ENCODE assay signal across 14 cellular contexts in the genomic region with DNA sequence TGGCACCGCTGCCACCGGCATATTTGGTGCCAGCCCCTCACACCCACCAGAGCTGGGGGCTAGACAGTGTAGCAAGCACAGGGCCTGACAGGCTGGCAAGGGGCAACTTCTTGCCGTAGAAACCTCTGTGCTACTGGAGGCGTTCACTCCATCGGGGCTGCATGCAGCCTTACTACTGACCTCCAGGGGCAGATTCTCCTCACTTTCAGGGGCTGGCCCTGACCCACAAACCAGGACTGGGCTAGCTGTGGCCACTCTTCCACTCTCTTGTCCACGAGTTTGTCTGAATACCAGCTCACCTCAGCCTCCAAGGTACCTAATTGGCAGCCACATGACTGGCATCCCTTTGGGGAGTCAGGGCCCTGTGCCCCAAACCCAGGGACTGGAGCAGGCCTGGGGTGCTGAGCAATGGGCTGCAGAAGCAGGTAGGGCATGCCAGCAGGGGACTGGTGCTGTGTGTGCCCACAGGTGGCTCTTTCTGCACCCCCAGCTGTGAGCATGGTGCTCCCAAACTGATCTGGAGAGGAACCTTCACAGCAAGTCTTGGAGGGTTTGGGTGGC. TPM values are rescaled to one million over a fixed set of nuclear protein-coding genes. Genes with fewer than 3 reads are reported as not detected.
DNase-seq lines count a peak whose midpoint lies in the region; ATAC-seq, FAIRE-seq and TF ChIP-seq lines count a peak whose summit lies in the region.
"Had no signal": no experiment of that assay in that cellular context is flagged by ENCODE, and none has a peak within 500 bp of the region (broad histone marks: within the 10 kb centered on the region; RNA-seq: fewer than 3 reads in every experiment).

No MANE protein-coding gene starts in this region.

- H3K9me3 ChIP-seq in AG04450 (ENCODE audit: control insufficient read depth, insufficient read depth, low read length) (no peaks in the 10 kb centered on the region; the same call in 1 of the 2 replicates), HepG2 (ENCODE audit: low read length) (no peaks in the 10 kb centered on the region)

- DNase-seq in AG04450 (ENCODE audit: low read depth, low spot score) (no peak), GM23338 (ENCODE audit: low spot score) (peak; percentile 67), astrocyte of the hippocampus (ENCODE audit: low read depth, low spot score) (peak; percentile 23), HepG2 (ENCODE audit: low spot score) (no peak), A172 (ENCODE audit: low spot score) (no peak), left lobe of liver (ENCODE audit: low spot score) (no peak)
- DNase-seq: activated CD4-positive, alpha-beta T cell treated with anti-CD3 and anti-CD28 coated beads, Interleukin-2, amount 10 ng/mL, durations not matched to agents 7 days and 5 days; CD8-positive, alpha-beta T cell; NCI-H1930; stimulated activated naive B cell treated with anti-CD40 and anti-IgM and Interleukin-4, amounts not matched to agents 10 μg/mL and 1 μg/mL and 100 μg/mL, for 72 hours had no signal

- peaks cover 90% of the 10 kb centered on the region for H3K27me3 Mint-ChIP-seq in GM23338 (ENCODE audit: insufficient read depth, low read depth, poor library complexity)

- CTCF ChIA-PET in AG04450 (lab: Charles Lee): interaction anchor here (1.2 to 3.4 kb wide), 3 partner anchors 8 to 18 kb away, joined by 3 to 28 read pairs (median 23); no protein-coding TSS in a partner anchor
- CTCF ChIA-PET in HepG2 (lab: Yijun Ruan, JAX; ENCODE audit: low intra/inter-chr PET ratio, low total read pairs): no interaction called here

- peaks cover 82% of the 10 kb centered on the region for H3K27me3 ChIP-seq in AG04450 (ENCODE audit: control insufficient read depth, insufficient read depth, low read length)
- H3K27me3 ChIP-seq in GM23338 (ENCODE audit: insufficient read depth): peaks cover 100% of the 10 kb centered on the region
- H3K27me3 ChIP-seq in HepG2 (ENCODE audit: control insufficient read depth in 1 of 2, insufficient read depth in 2 of 2, low read length in 2 of 2): peaks cover 14 to 83% of the 10 kb centered on the region in 2 experiments

- no peaks in the 10 kb centered on the region for H3K9me3 Mint-ChIP-seq in GM23338
- H3K9me3 Mint-ChIP-seq: activated CD4-positive, alpha-beta T cell treated with anti-CD3 and anti-CD28 coated beads, Interleukin-2, amount 10 ng/mL, durations not matched to agents 7 days and 5 days; activated naive CD4-positive, alpha-beta T cell treated with anti-CD3 and anti-CD28 coated beads, Interleukin-2, amount 50 U/mL, for 24 hours; CD8-positive, alpha-beta T cell; stimulated activated naive B cell treated with anti-CD40 and anti-IgM and Interleukin-4, amounts not matched to agents 10 μg/mL and 1 μg/mL and 100 μg/mL, for 72 hours had no signal

- TF ChIP-seq EP300 in HepG2 (IDR thresholded peaks at IDR 0.05; ENCODE audit: low read depth in 2 of 2, low read length in 2 of 2) (no peak), HepG2 (CRISPR knock-in tag; IDR thresholded peaks at IDR 0.05; ENCODE audit: borderline replicate concordance) (no peak)

- H3K4me1 ChIP-seq in GM23338 (ENCODE audit: insufficient read depth): peaks cover 10% of the 10 kb centered on the region; the same call in 1 of the 2 replicates
- H3K4me1 ChIP-seq in HepG2 (ENCODE audit: insufficient read depth, low read length): no peaks in the 10 kb centered on the region

- no peak overlapping the region for H3K9ac ChIP-seq in HepG2 (ENCODE audit: insufficient read depth, low read depth, low read length)

- H3K4me3 Mint-ChIP-seq in GM23338: no peak overlapping the region
- H3K4me3 Mint-ChIP-seq: activated CD4-positive, alpha-beta T cell treated with anti-CD3 and anti-CD28 coated beads, Interleukin-2, amount 10 ng/mL, durations not matched to agents 7 days and 5 days; activated naive CD4-positive, alpha-beta T cell treated with anti-CD3 and anti-CD28 coated beads, Interleukin-2, amount 50 U/mL, for 24 hours; CD8-positive, alpha-beta T cell; stimulated activated naive B cell treated with anti-CD40 and anti-IgM and Interleukin-4, amounts not matched to agents 10 μg/mL and 1 μg/mL and 100 μg/mL, for 72 hours had no signal

- no peak for TF ChIP-seq POLR2A in HepG2 (IDR thresholded peaks at IDR 0.05; ENCODE audit: insufficient read depth in 1 of 2, low read depth in 2 of 2, low read length in 2 of 2)

- H3K9me2 ChIP-seq in GM23338 (ENCODE audit: insufficient read depth): no peaks in the 10 kb centered on the region

- no peak for FAIRE-seq in HepG2 (lab: Jason Lieb, UNC)

- H2AFZ ChIP-seq in GM23338 (no peak overlapping the region), HepG2 (ENCODE audit: low read length) (no peak overlapping the region)

- in situ Hi-C loops in HepG2 (cut with HindIII; ENCODE audit: extremely low pct_ligation_motif_present, low pct_unique_long_range_greater_than_20kb): loop anchor here (10.0 kb wide), 1 partner anchor 261 kb away; no protein-coding TSS in a partner anchor

- intact Hi-C loops in HepG2 (cut with micrococcal nuclease; ENCODE audit: unreplicated experiment): no loop called here

- peaks cover 4% of the 10 kb centered on the region; the same call in 1 of the 2 replicates for H4K20me1 ChIP-seq in GM23338 (replicated peaks; ENCODE audit: insufficient read depth)
- H4K20me1 ChIP-seq in HepG2 (ENCODE audit: insufficient read depth, low read length): 0 out of 2 replicates have a peak, but pooled peaks cover 2% of the 10 kb centered on the region

- ATAC-seq in GM23338: peak; percentile 25
- ATAC-seq in HepG2: peak; percentile 71
- ATAC-seq in HG03460 (IDR thresholded peaks at IDR 0.05; ENCODE audit: unreplicated experiment): no peak
- ATAC-seq in HG03565 (IDR thresholded peaks at IDR 0.05; ENCODE audit: unreplicated experiment): no peak
- no peak for ATAC-seq in left lobe of liver
- ATAC-seq: CD8-positive, alpha-beta T cell; stimulated activated naive B cell treated with anti-CD40 and anti-IgM and Interleukin-4, amounts not matched to agents 10 μg/mL and 1 μg/mL and 100 μg/mL, for 72 hours had no signal

- no peak overlapping the region for H3K27ac Mint-ChIP-seq in GM23338
- H3K27ac Mint-ChIP-seq: activated CD4-positive, alpha-beta T cell treated with anti-CD3 and anti-CD28 coated beads, Interleukin-2, amount 10 ng/mL, durations not matched to agents 7 days and 5 days; activated naive CD4-positive, alpha-beta T cell treated with anti-CD3 and anti-CD28 coated beads, Interleukin-2, amount 50 U/mL, for 24 hours; CD8-positive, alpha-beta T cell; stimulated activated naive B cell treated with anti-CD40 and anti-IgM and Interleukin-4, amounts not matched to agents 10 μg/mL and 1 μg/mL and 100 μg/mL, for 72 hours had no signal

- peaks cover 12% of the 10 kb centered on the region; the same call in 2 of the 3 replicates for H3K4me1 Mint-ChIP-seq in GM23338

- POLR2A ChIA-PET in AG04450 (lab: Yijun Ruan, JAX) (no interaction called here), HepG2 (lab: Yijun Ruan, JAX) (no interaction called here)

- H3K79me2 ChIP-seq in GM23338 (replicated peaks; ENCODE audit: insufficient read depth): no peaks in the 10 kb centered on the region
- no peaks in the 10 kb centered on the region for H3K79me2 ChIP-seq in HepG2 (ENCODE audit: insufficient read depth, low read length)

- BruUV-seq in HepG2 (replicated peaks; lab: Mats Ljungman, UMichigan): no TSS peak

- H3K4me3 ChIP-seq in AG04450 (ENCODE audit: low read depth, low read length) (no peak overlapping the region), GM23338 (no peak overlapping the region), HepG2 (replicated peaks in 1 of 3; ENCODE audit: insufficient read depth in 1 of 3, low read depth in 2 of 3, low read length in 3 of 3) (no peak overlapping the region)

- 0 out of 2 replicates have a peak, but pooled peaks cover 3% of the 10 kb centered on the region for H3F3A ChIP-seq in GM23338 (replicated peaks; ENCODE audit: low read depth)

- H3K36me3 ChIP-seq in GM23338 (ENCODE audit: insufficient read depth): no peaks in the 10 kb centered on the region
- no peaks in the 10 kb centered on the region for H3K36me3 ChIP-seq in HepG2 (replicated peaks in 1 of 2; ENCODE audit: control insufficient read depth in 1 of 2, insufficient read depth in 2 of 2, low read length in 2 of 2)

- H3K4me2 ChIP-seq in GM23338 (no peak overlapping the region), HepG2 (ENCODE audit: low read depth, low read length) (no peak overlapping the region)

- 10% methylated on average over 2 of the region's 6 CpGs for WGBS in HepG2 (ENCODE audit: low lambda C conversion rate)

- TF ChIP-seq CTCF in AG04450 (IDR thresholded peaks at IDR 0.05; ENCODE audit: low read depth, low read length): peak; percentile 23
- peak; percentile 51 to 53 for TF ChIP-seq CTCF in GM23338 (conservative IDR thresholded peaks at IDR 0.05; ENCODE audit: low read depth in 2 of 2)
- no peak for TF ChIP-seq CTCF in HepG2 (CRISPR knock-in tag; IDR thresholded peaks at IDR 0.05)

- H3K27ac ChIP-seq in AG04450 (ENCODE audit: low read depth, low read length): no peak overlapping the region
- H3K27ac ChIP-seq in GM23338 (ENCODE audit: low read depth): no peak overlapping the region
- no peak overlapping the region for H3K27ac ChIP-seq in HepG2 (ENCODE audit: extremely low read length, insufficient read depth, low read length)

- no peak for TF ChIP-seq RAD21 in HepG2 (CRISPR knock-in tag; IDR thresholded peaks at IDR 0.05)

- H3K36me3 Mint-ChIP-seq in GM23338 (ENCODE audit: low read depth): no peaks in the 10 kb centered on the region
- H3K36me3 Mint-ChIP-seq: activated naive CD4-positive, alpha-beta T cell treated with anti-CD3 and anti-CD28 coated beads, Interleukin-2, amount 50 U/mL, for 24 hours; CD8-positive, alpha-beta T cell; stimulated activated naive B cell treated with anti-CD40 and anti-IgM and Interleukin-4, amounts not matched to agents 10 μg/mL and 1 μg/mL and 100 μg/mL, for 72 hours had no signal

RNA-seq across cellular contexts. Expression of a gene that starts 2.1 kb away (rescaled TPM):
- not detected in 2 replicates for polyA plus RNA-seq in AG04450 (2011; rRNA removed)
- polyA minus RNA-seq in AG04450 (2011; rRNA and poly(A)+ RNA removed): not detected in 2 replicates
- total RNA-seq in GM23338 (2014; rRNA removed; shearing (Covaris generic)): not detected in 2 replicates
- polyA plus RNA-seq in GM23338 (2016; fragmentation: Nextera tagmentation; extraction: Ambion mirVana): 0.19 and 0.40 TPM in 2 replicates
- total RNA-seq in HepG2 (2016; rRNA removed; fragmentation: Illumina TruSeq; extraction: Trizol): not detected in 2 replicates
- not detected in 2 replicates for total RNA-seq in HepG2 (2016; cell fraction: cytosol; rRNA removed; fragmentation: Illumina TruSeq; extraction: Trizol; ENCODE audit: low read depth)
- not detected in 2 replicates for total RNA-seq in HepG2 (2016; cell fraction: insoluble cytoplasmic fraction; rRNA removed; fragmentation: Illumina TruSeq; extraction: Trizol)
- not detected in 2 replicates for total RNA-seq in HepG2 (2016; cell fraction: membrane; rRNA removed; fragmentation: Illumina TruSeq; extraction: Trizol)
- total RNA-seq in HepG2 (2016; cell fraction: nucleus; rRNA removed; fragmentation: Illumina TruSeq; extraction: Trizol): not detected in 2 replicates
- not detected in 2 replicates for polyA plus RNA-seq in HepG2 (2011; rRNA removed)
- not detected in 2 replicates for polyA plus RNA-seq in HepG2 (2011; cell fraction: cytosol; rRNA removed)
- not detected in 2 replicates for polyA plus RNA-seq in HepG2 (2011; cell fraction: nucleus; rRNA removed)
- not detected in 2 replicates for polyA plus RNA-seq in HepG2 (2012)
- polyA plus RNA-seq in HepG2 (2016; cell fraction: cytosol; fragmentation: Illumina TruSeq; extraction: Trizol; ENCODE audit: low read depth): not detected in 2 replicates
- polyA plus RNA-seq in HepG2 (2016; cell fraction: insoluble cytoplasmic fraction; fragmentation: Illumina TruSeq; extraction: Trizol; ENCODE audit: low read depth): not detected in 2 replicates
- not detected in 2 replicates for polyA plus RNA-seq in HepG2 (2016; cell fraction: membrane; fragmentation: Illumina TruSeq; extraction: Trizol; ENCODE audit: low read depth)
- not detected in 2 replicates for polyA plus RNA-seq in HepG2 (2016; cell fraction: nucleus; fragmentation: Illumina TruSeq; extraction: Trizol; ENCODE audit: insufficient read depth, low read depth)
- polyA minus RNA-seq in HepG2 (2011; rRNA and poly(A)+ RNA removed; ENCODE audit: low replicate concordance): 1.9 TPM in 1 of 2 replicates, not detected in the other
- polyA minus RNA-seq in HepG2 (2011; cell fraction: cytosol; rRNA and poly(A)+ RNA removed): not detected in 2 replicates
- polyA minus RNA-seq in HepG2 (2011; cell fraction: nucleus; rRNA and poly(A)+ RNA removed): not detected in 2 replicates
- total RNA-seq in A172 (2014; rRNA removed; shearing (Covaris generic)): 0.22 and 1.7 TPM in 2 replicates
- not detected for total RNA-seq in left lobe of liver
- total RNA-seq: activated CD4-positive, alpha-beta T cell treated with anti-CD3 and anti-CD28 coated beads, Interleukin-2, amount 10 ng/mL, durations not matched to agents 7 days and 5 days; CD8-positive, alpha-beta T cell; myocyte had no signal

Comparison
In these comparisons a context has a peak if more than half of its experiments do, and no peak if none do; other contexts are left out.
1. DNase-seq: peak in GM23338 (single experiment) and astrocyte of the hippocampus (single experiment); none in AG04450 (single experiment), HepG2 (single experiment), A172 (single experiment) and left lobe of liver (single experiment).
2. ATAC-seq: peak in GM23338 (single experiment) and HepG2 (single experiment); none in HG03460 (single experiment), HG03565 (single experiment) and left lobe of liver (single experiment).